Comparison of ENCODE assay signal across 10 cellular contexts in the genomic region with DNA sequence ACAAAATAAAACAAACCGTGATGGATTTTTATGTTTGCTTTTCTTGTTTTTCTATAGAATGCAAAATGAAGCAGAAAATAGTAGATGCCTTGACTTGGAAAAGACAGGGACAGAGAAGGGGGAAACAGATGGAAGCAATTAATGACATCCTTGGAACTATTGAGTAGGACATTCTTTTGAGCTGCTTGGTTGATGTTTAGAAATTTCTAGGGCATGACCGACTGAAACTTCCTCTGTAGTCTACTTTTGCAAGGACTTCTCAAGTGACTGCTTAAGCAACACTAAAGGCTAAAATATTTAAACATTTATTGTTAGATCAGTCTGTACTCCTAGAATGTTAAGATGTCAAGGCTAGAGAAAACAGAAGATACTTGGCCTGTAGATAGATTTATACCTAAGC. TPM values are rescaled to one million over a fixed set of nuclear protein-coding genes. Genes with fewer than 3 reads are reported as not detected.
DNase-seq lines count a peak whose midpoint lies in the region; TF ChIP-seq lines count a peak whose summit lies in the region.
"Had no signal": no experiment of that assay in that cellular context is flagged by ENCODE, and none has a peak within 500 bp of the region (broad histone marks: within the 10 kb centered on the region; RNA-seq: fewer than 3 reads in every experiment).

No MANE protein-coding gene starts in this region.

- no peaks in the 10 kb centered on the region for H3K9me3 ChIP-seq in skeletal muscle satellite cell (replicated peaks; ENCODE audit: low read length)

- H3K36me3 Mint-ChIP-seq in T-helper 2 cell treated with Interferon-gamma antibody and Interleukin-4, amounts not matched to agents 5 μg/mL and 100 μg/mL, for 36 hours (ENCODE audit: low read depth) = peaks cover 15% of the 10 kb centered on the region

- H3K79me2 ChIP-seq in mesendoderm (ENCODE audit: control insufficient read depth, insufficient read depth, low read length) = peaks cover 34% of the 10 kb centered on the region

- no peak overlapping the region for H3K18ac ChIP-seq in mesendoderm (ENCODE audit: low read length)

- WGBS in mesendoderm (ENCODE audit: extremely low coverage, insufficient coverage, low lambda C conversion rate) = no CpG with 5 or more reads among the region's 2 CpGs

- H3K23ac ChIP-seq in mesendoderm (ENCODE audit: low read length) = no peak overlapping the region

- no peak for TF ChIP-seq POLR2A in NB4 (IDR thresholded peaks at IDR 0.05; ENCODE audit: extremely low read depth, insufficient read length)

- H3K4me3 ChIP-seq in NB4 (ENCODE audit: low read depth, low read length) (no peak overlapping the region), skeletal muscle satellite cell (ENCODE audit: low read length) (peak overlapping the region; percentile 35), mesendoderm (ENCODE audit: low read length) (no peak overlapping the region)

- H2BK15ac ChIP-seq in mesendoderm (replicated peaks; ENCODE audit: low read depth) = no peak overlapping the region

- H3K9me3 Mint-ChIP-seq in T-helper 2 cell treated with Interferon-gamma antibody and Interleukin-4, amounts not matched to agents 5 μg/mL and 100 μg/mL, for 36 hours = no peaks in the 10 kb centered on the region
- H3K9me3 Mint-ChIP-seq: IgD-negative memory B cell had no signal

- no peaks in the 10 kb centered on the region for H3K27me3 Mint-ChIP-seq in T-helper 2 cell treated with Interferon-gamma antibody and Interleukin-4, amounts not matched to agents 5 μg/mL and 100 μg/mL, for 36 hours (ENCODE audit: low read depth)
- H3K27me3 Mint-ChIP-seq: IgD-negative memory B cell had no signal

- no peak overlapping the region for H2BK5ac ChIP-seq in mesendoderm (ENCODE audit: low read length)

- H2AK5ac ChIP-seq in mesendoderm (ENCODE audit: low read length) = no peak overlapping the region

- H3K27ac Mint-ChIP-seq in T-helper 2 cell treated with Interferon-gamma antibody and Interleukin-4, amounts not matched to agents 5 μg/mL and 100 μg/mL, for 36 hours = no peak overlapping the region
- H3K27ac Mint-ChIP-seq: IgD-negative memory B cell had no signal

- H3K4me1 ChIP-seq in skeletal muscle satellite cell (ENCODE audit: control insufficient read depth, insufficient read depth, low read length) (peaks cover 39% of the 10 kb centered on the region), mesendoderm (ENCODE audit: control insufficient read depth, low read depth, low read length) (no peaks in the 10 kb centered on the region)

- H3K27me3 ChIP-seq in skeletal muscle satellite cell (ENCODE audit: control insufficient read depth, insufficient read depth, low read length) (no peaks in the 10 kb centered on the region), mesendoderm (ENCODE audit: insufficient read depth, low read length, poor library complexity) (no peaks in the 10 kb centered on the region)

- H3K4me2 ChIP-seq in skeletal muscle satellite cell (ENCODE audit: low read length) = peak overlapping the region; percentile 76
- no peak overlapping the region for H3K4me2 ChIP-seq in mesendoderm (ENCODE audit: low read length)

- H3K36me3 ChIP-seq in skeletal muscle satellite cell (ENCODE audit: insufficient read depth, low read length) = peaks cover 29% of the 10 kb centered on the region
- peaks cover 1% of the 10 kb centered on the region for H3K36me3 ChIP-seq in mesendoderm (ENCODE audit: control insufficient read depth, insufficient read depth, low read length)

- no peak overlapping the region for H2BK120ac ChIP-seq in mesendoderm (ENCODE audit: low read depth, low read length)

- no peak for TF ChIP-seq CTCF in NB4 (IDR thresholded peaks at IDR 0.05; ENCODE audit: low read depth, low read length)

- H3K4ac ChIP-seq in mesendoderm (ENCODE audit: low read depth, low read length) = no peak overlapping the region

- H3K9ac ChIP-seq in skeletal muscle satellite cell (ENCODE audit: low read depth, low read length) = peak overlapping the region; percentile 68
- no peak overlapping the region for H3K9ac ChIP-seq in mesendoderm (ENCODE audit: low read length)

- no peak overlapping the region for H3K56ac ChIP-seq in mesendoderm (ENCODE audit: low read length)

- no peak overlapping the region for H3K27ac ChIP-seq in mesendoderm (ENCODE audit: low read depth, low read length)

- DNase-seq in EH (ENCODE audit: low read depth) (peak; percentile 96), NB4 (ENCODE audit: low read depth) (peak; percentile 38), fibroblast of gingiva (ENCODE audit: low read depth) (peak; percentile 98), mesendoderm (no peak), HuH-7.5 (ENCODE audit: low spot score) (no peak), hippocampal formation (lab: John Stamatoyannopoulos, UW) (no peak)
- no peak for DNase-seq in T-helper 2 cell treated with Interferon-gamma antibody and Interleukin-4, amounts not matched to agents 5 μg/mL and 100 μg/mL, for 36 hours (ENCODE audit: low spot score)
- DNase-seq: DND-41 had no signal

- no peak overlapping the region for H4K5ac ChIP-seq in mesendoderm (ENCODE audit: low read length)

- H3K4me3 Mint-ChIP-seq in T-helper 2 cell treated with Interferon-gamma antibody and Interleukin-4, amounts not matched to agents 5 μg/mL and 100 μg/mL, for 36 hours = no peak overlapping the region

- H4K8ac ChIP-seq in mesendoderm (ENCODE audit: low read depth, low read length) = no peak overlapping the region

- H3K79me1 ChIP-seq in mesendoderm (ENCODE audit: low read length) = peaks cover 4% of the 10 kb centered on the region

- H3K4me1 Mint-ChIP-seq in T-helper 2 cell treated with Interferon-gamma antibody and Interleukin-4, amounts not matched to agents 5 μg/mL and 100 μg/mL, for 36 hours (ENCODE audit: low read depth) = peaks cover 15% of the 10 kb centered on the region

RNA-seq across cellular contexts. Expression of gene VCL, which starts 49.4 kb away (rescaled TPM):
- 116 and 137 TPM in 2 replicates for total RNA-seq in skeletal muscle satellite cell (2012; rRNA removed)
- 212 TPM for polyA plus RNA-seq in mesendoderm (2013, experiment 1 of 2)
- 218 TPM for polyA plus RNA-seq in mesendoderm (2013, experiment 2 of 2)

Comparison
In these comparisons a context has a peak if more than half of its experiments do, and no peak if none do; other contexts are left out.
1. DNase-seq: peak in EH (single experiment), NB4 (single experiment) and fibroblast of gingiva (single experiment); none in mesendoderm (single experiment), HuH-7.5 (single experiment), T-helper 2 cell treated with Interferon-gamma antibody and Interleukin-4, amounts not matched to agents 5 μg/mL and 100 μg/mL, for 36 hours (single experiment) and hippocampal formation (0 of 2).